In the genomic region with DNA sequence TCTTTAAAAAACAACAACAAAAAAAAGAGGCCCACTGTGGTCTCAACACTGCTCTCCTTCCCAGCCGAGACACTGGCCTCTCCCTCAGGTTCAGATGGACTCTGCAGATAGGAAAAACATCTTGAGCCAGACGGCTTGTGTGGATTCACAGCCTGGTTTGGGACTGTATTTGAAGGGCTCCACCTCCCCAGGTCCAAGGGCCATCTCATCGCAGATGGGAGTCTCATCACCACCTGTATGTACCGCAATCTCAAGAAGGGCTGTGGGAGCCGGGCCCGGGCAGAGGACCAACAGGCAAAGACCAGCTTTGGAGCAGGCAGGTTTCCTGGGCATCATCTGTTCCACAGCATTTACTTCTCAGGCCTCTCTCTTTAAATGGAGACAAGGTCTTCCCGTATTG, we compare ENCODE assay signal across 22 cellular contexts. TPM values are rescaled to one million over a fixed set of nuclear protein-coding genes. Genes with fewer than 3 reads are reported as not detected.
A peak's percentile ranks its signal among the peaks of the same experiment; 100 is the strongest.
DNase-seq lines count a peak whose midpoint lies in the region; ATAC-seq and TF ChIP-seq lines count a peak whose summit lies in the region.
"Had no signal": no experiment of that assay in that cellular context is flagged by ENCODE, and none has a peak within 500 bp of the region (broad histone marks: within the 10 kb centered on the region; RNA-seq: fewer than 3 reads in every experiment).

No MANE protein-coding gene starts in this region.

- H3K4me3 Mint-ChIP-seq in GM23338: no peak overlapping the region
- H3K4me3 Mint-ChIP-seq: activated naive CD8-positive, alpha-beta T cell; IgD-negative memory B cell; natural killer cell; stimulated activated memory B cell treated with anti-CD40 and anti-IgM and Interleukin-4, amounts not matched to agents 10 μg/mL and 1 μg/mL and 100 μg/mL, for 72 hours had no signal

- peaks cover under 1% of the 10 kb centered on the region; the same call in 1 of the 3 replicates for H3K4me1 Mint-ChIP-seq in GM23338

- H4K20me1 ChIP-seq in BLaER1 (peaks cover 100% of the 10 kb centered on the region), GM23338 (replicated peaks; ENCODE audit: insufficient read depth) (peaks cover 25% of the 10 kb centered on the region; the same call in 1 of the 2 replicates)

- no peaks in the 10 kb centered on the region for H3K9me2 ChIP-seq in GM23338 (ENCODE audit: insufficient read depth)

- intact Hi-C loops in vagina (cut with DNase I): no loop called here

- H4K91ac ChIP-seq in mesenchymal stem cell (ENCODE audit: low read length): no peak overlapping the region

- no peak overlapping the region for H2BK120ac ChIP-seq in mesenchymal stem cell (ENCODE audit: low read depth, low read length)

- H3K14ac ChIP-seq in mesenchymal stem cell (ENCODE audit: low read length in 2 of 2): no peak overlapping the region

- no peaks in the 10 kb centered on the region for H3K27me3 ChIP-seq in BLaER1
- no peaks in the 10 kb centered on the region for H3K27me3 ChIP-seq in GM23338 (ENCODE audit: insufficient read depth)
- no peaks in the 10 kb centered on the region for H3K27me3 ChIP-seq in mesenchymal stem cell (ENCODE audit: control insufficient read depth in 1 of 2, insufficient read depth in 1 of 2, low read length in 2 of 2)
- H3K27me3 ChIP-seq in vagina: no peaks in the 10 kb centered on the region
- H3K27me3 ChIP-seq: thyroid gland had no signal

- H3K4ac ChIP-seq in mesenchymal stem cell (ENCODE audit: low read depth in 1 of 2, low read length in 2 of 2): no peak overlapping the region

- peaks cover 51% of the 10 kb centered on the region for H3K79me1 ChIP-seq in mesenchymal stem cell (replicated peaks; ENCODE audit: low read length, poor library complexity, severe bottlenecking)

- peaks cover 14% of the 10 kb centered on the region; the same call in 1 of the 2 replicates for H3F3A ChIP-seq in GM23338 (replicated peaks; ENCODE audit: low read depth)

- H2AK5ac ChIP-seq in mesenchymal stem cell (ENCODE audit: low read length, severe bottlenecking): no peak overlapping the region

- H3K4me3 ChIP-seq in BLaER1 (no peak overlapping the region), GM23338 (no peak overlapping the region), mesenchymal stem cell (ENCODE audit: insufficient read depth in 1 of 2, low read depth in 1 of 2, low read length in 2 of 2) (no peak overlapping the region), vagina (no peak overlapping the region)
- H3K4me3 ChIP-seq: thyroid gland had no signal

- no peak overlapping the region for H3K18ac ChIP-seq in mesenchymal stem cell (ENCODE audit: low read depth in 1 of 2, low read length in 2 of 2)

- H3K36me3 Mint-ChIP-seq in GM23338 (ENCODE audit: low read depth): peaks cover 32% of the 10 kb centered on the region
- H3K36me3 Mint-ChIP-seq: natural killer cell had no signal

- H3K9me3 ChIP-seq in BLaER1: no peaks in the 10 kb centered on the region
- H3K9me3 ChIP-seq in mesenchymal stem cell (ENCODE audit: control insufficient read depth, low read length): no peaks in the 10 kb centered on the region
- no peaks in the 10 kb centered on the region for H3K9me3 ChIP-seq in vagina
- H3K9me3 ChIP-seq: thyroid gland had no signal

- H3K23ac ChIP-seq in mesenchymal stem cell (ENCODE audit: low read length in 2 of 2): no peak overlapping the region

- no peaks in the 10 kb centered on the region for H3K79me2 ChIP-seq in GM23338 (replicated peaks; ENCODE audit: insufficient read depth)

- no peak for ATAC-seq in GM23338
- ATAC-seq in SK-N-SH treated with all-trans-retinoic acid at 6 μM for 48 hours: no peak
- ATAC-seq: natural killer cell; stimulated activated memory B cell treated with anti-CD40 and anti-IgM and Interleukin-4, amounts not matched to agents 10 μg/mL and 1 μg/mL and 100 μg/mL, for 72 hours had no signal

- no peak overlapping the region for H3K27ac ChIP-seq in BLaER1
- peak overlapping the region; percentile 69; the same call in 1 of the 2 replicates for H3K27ac ChIP-seq in GM23338 (ENCODE audit: low read depth)
- H3K27ac ChIP-seq in mesenchymal stem cell (ENCODE audit: low read length, poor library complexity, severe bottlenecking): no peak overlapping the region
- no peak overlapping the region for H3K27ac ChIP-seq in vagina
- H3K27ac ChIP-seq: HL-60, thyroid gland, VCaP had no signal

- H2BK5ac ChIP-seq in mesenchymal stem cell (ENCODE audit: low read depth, low read length, poor library complexity, severe bottlenecking): no peak overlapping the region

- DNase-seq in GM23338 (ENCODE audit: low spot score): no peak
- DNase-seq in mesenchymal stem cell: no peak
- DNase-seq in vagina (ENCODE audit: extremely low spot score in 2 of 2): no peak
- DNase-seq in middle frontal gyrus (ENCODE audit: extremely low spot score, low spot score): no peak
- DNase-seq: activated CD4-positive, alpha-beta T cell treated with anti-CD3 and anti-CD28 coated beads, Interleukin-2, amount 50 U/mL, for 1 hour; CD4-positive, CD25-positive, alpha-beta regulatory T cell; effector CD8-positive, alpha-beta T cell; mesendoderm; natural killer cell; NCI-H1436 treated with DMSO at 0.1 percent for 48 hours; NCI-H510A treated with DMSO at 0.1 percent for 48 hours; NK-92 treated with Interleukin-12 subunit alpha and Interleukin-12 subunit beta, amount 100 ng/mL, for 24 hours; thyroid gland had no signal

- peaks cover 81% of the 10 kb centered on the region for H3K36me3 ChIP-seq in BLaER1
- peaks cover 9% of the 10 kb centered on the region; the same call in 1 of the 2 replicates for H3K36me3 ChIP-seq in GM23338 (ENCODE audit: insufficient read depth)
- peaks cover 77 to 91% of the 10 kb centered on the region in 2 experiments for H3K36me3 ChIP-seq in mesenchymal stem cell (ENCODE audit: control insufficient read depth in 1 of 2, insufficient read depth in 2 of 2, low read depth in 1 of 2, low read length in 2 of 2)
- peaks cover 0 to 68% of the 10 kb centered on the region in 2 donors for H3K36me3 ChIP-seq in vagina

- peaks cover 16% of the 10 kb centered on the region for H3K27me3 Mint-ChIP-seq in GM23338 (ENCODE audit: insufficient read depth, low read depth, poor library complexity)
- H3K27me3 Mint-ChIP-seq: activated naive CD8-positive, alpha-beta T cell; CD4-positive, CD25-positive, alpha-beta regulatory T cell; IgD-negative memory B cell; stimulated activated memory B cell treated with anti-CD40 and anti-IgM and Interleukin-4, amounts not matched to agents 10 μg/mL and 1 μg/mL and 100 μg/mL, for 72 hours had no signal

- H2AFZ ChIP-seq in GM23338 (no peak overlapping the region), mesenchymal stem cell (ENCODE audit: low read depth, low read length) (no peak overlapping the region)

- H3K9ac ChIP-seq in BLaER1: 0 out of 2 replicates have a peak overlapping the region, but pooled peaks have one; percentile 17
- peak overlapping the region; percentile 62 for H3K9ac ChIP-seq in mesenchymal stem cell (ENCODE audit: low read length)

- H4K8ac ChIP-seq in mesenchymal stem cell (ENCODE audit: low read length): no peak overlapping the region

- H3K9me3 Mint-ChIP-seq in GM23338: no peaks in the 10 kb centered on the region
- H3K9me3 Mint-ChIP-seq: CD4-positive, CD25-positive, alpha-beta regulatory T cell; IgD-negative memory B cell; natural killer cell; stimulated activated memory B cell treated with anti-CD40 and anti-IgM and Interleukin-4, amounts not matched to agents 10 μg/mL and 1 μg/mL and 100 μg/mL, for 72 hours had no signal

- no peak overlapping the region for H3K27ac Mint-ChIP-seq in GM23338
- H3K27ac Mint-ChIP-seq: activated naive CD8-positive, alpha-beta T cell had no signal

- 89% methylated on average over 7 of the region's 7 CpGs for WGBS in mesenchymal stem cell

- H2BK12ac ChIP-seq in mesenchymal stem cell (ENCODE audit: low read length in 2 of 2): no peak overlapping the region

- TF ChIP-seq CTCF in GM23338 (conservative IDR thresholded peaks at IDR 0.05; ENCODE audit: low read depth in 2 of 2) (no peak), vagina (IDR thresholded peaks at IDR 0.05) (no peak)

- H2BK15ac ChIP-seq in mesenchymal stem cell (ENCODE audit: low read depth, poor library complexity, severe bottlenecking): no peak overlapping the region

- peak overlapping the region; percentile 73; the same call in 1 of the 2 replicates for H3K4me2 ChIP-seq in BLaER1
- H3K4me2 ChIP-seq in GM23338: no peak overlapping the region
- no peak overlapping the region for H3K4me2 ChIP-seq in mesenchymal stem cell (ENCODE audit: low read length, poor library complexity, severe bottlenecking)

- TF ChIP-seq POLR2A in vagina (IDR thresholded peaks at IDR 0.05): no peak

- H3K4me1 ChIP-seq in BLaER1: peaks cover 83% of the 10 kb centered on the region
- H3K4me1 ChIP-seq in GM23338 (ENCODE audit: insufficient read depth): no peaks in the 10 kb centered on the region
- peaks cover 9% of the 10 kb centered on the region for H3K4me1 ChIP-seq in mesenchymal stem cell (ENCODE audit: control insufficient read depth, insufficient read depth, low read depth, low read length)
- H3K4me1 ChIP-seq in vagina: peaks cover 67% of the 10 kb centered on the region

TF ChIP-seq in GM23338, 12 proteins besides CTCF, POLR2A, EP300 and RAD21:
- no peak for TF ChIP-seq STAT1 (IDR thresholded peaks at IDR 0.05; ENCODE audit: unreplicated experiment)

TF ChIP-seq in SK-N-SH treated with all-trans-retinoic acid at 6 μM for 48 hours, 23 proteins besides CTCF, POLR2A, EP300 and RAD21 (continues in another document):
- TF ChIP-seq ZNF70 (CRISPR knock-in tag; IDR thresholded peaks at IDR 0.05) (no peak), ESRRG (CRISPR knock-in tag; IDR thresholded peaks at IDR 0.05) (no peak)

RNA-seq across cellular contexts. Expression of a gene that starts 10.3 kb away (rescaled TPM):
- total RNA-seq in GM23338 (2014; rRNA removed; shearing (Covaris generic)): 21.0 and 25.5 TPM in 2 replicates
- 17.3 and 18.0 TPM in 2 replicates for polyA plus RNA-seq in GM23338 (2016; fragmentation: Nextera tagmentation; extraction: Ambion mirVana)
- polyA plus RNA-seq in mesenchymal stem cell (2013, experiment 1 of 2): 12.8 TPM
- polyA plus RNA-seq in mesenchymal stem cell (2013, experiment 2 of 2): 11.6 TPM
- 9.1 TPM for total RNA-seq in vagina

RNA-seq across cellular contexts. Expression of a gene that starts 12.6 kb away (rescaled TPM):
- total RNA-seq in GM23338 (2014; rRNA removed; shearing (Covaris generic)): 31.1 and 35.9 TPM in 2 replicates
- 7.3 and 7.8 TPM in 2 replicates for polyA plus RNA-seq in GM23338 (2016; fragmentation: Nextera tagmentation; extraction: Ambion mirVana)
- 10.4 TPM for polyA plus RNA-seq in mesenchymal stem cell (2013, experiment 1 of 2)
- polyA plus RNA-seq in mesenchymal stem cell (2013, experiment 2 of 2): 10.7 TPM
- 54.3 TPM for total RNA-seq in vagina

RNA-seq across cellular contexts. Expression of a gene that starts 23.5 kb away (rescaled TPM):
- 33.2 and 37.1 TPM in 2 replicates for total RNA-seq in GM23338 (2014; rRNA removed; shearing (Covaris generic))
- 10.4 and 12.1 TPM in 2 replicates for polyA plus RNA-seq in GM23338 (2016; fragmentation: Nextera tagmentation; extraction: Ambion mirVana)
- 16.0 TPM for polyA plus RNA-seq in mesenchymal stem cell (2013, experiment 1 of 2)
- 15.7 TPM for polyA plus RNA-seq in mesenchymal stem cell (2013, experiment 2 of 2)
- total RNA-seq in vagina: 21.6 TPM

RNA-seq across cellular contexts. Expression of a gene that starts 34.6 kb away (rescaled TPM):
- 15.1 and 18.6 TPM in 2 replicates for total RNA-seq in GM23338 (2014; rRNA removed; shearing (Covaris generic))
- polyA plus RNA-seq in GM23338 (2016; fragmentation: Nextera tagmentation; extraction: Ambion mirVana): 20.9 and 23.8 TPM in 2 replicates
- 13.9 TPM for polyA plus RNA-seq in mesenchymal stem cell (2013, experiment 1 of 2)
- 12.8 TPM for polyA plus RNA-seq in mesenchymal stem cell (2013, experiment 2 of 2)
- 29.0 TPM for total RNA-seq in vagina

RNA-seq across cellular contexts. Expression of a gene that starts 34.9 kb away (rescaled TPM):
- total RNA-seq in GM23338 (2014; rRNA removed; shearing (Covaris generic)): not detected in 2 replicates
- polyA plus RNA-seq in GM23338 (2016; fragmentation: Nextera tagmentation; extraction: Ambion mirVana): 0.19 TPM in 1 of 2 replicates, not detected in the other
- not detected for polyA plus RNA-seq in mesenchymal stem cell (2013, experiment 1 of 2)
- not detected for polyA plus RNA-seq in mesenchymal stem cell (2013, experiment 2 of 2)
- not detected for total RNA-seq in vagina
- total RNA-seq: CD4-positive, CD25-positive, alpha-beta regulatory T cell; cerebellum; natural killer cell; T-helper 2 cell treated with Interferon-gamma antibody and Interleukin-4, amounts not matched to agents 100 ng/mL and 5 ng/mL, for 36 hours; thyroid gland had no signal
- polyA plus RNA-seq: IgD-negative memory B cell had no signal
